ENCODE assay signal across 23 cellular contexts in the genomic region with DNA sequence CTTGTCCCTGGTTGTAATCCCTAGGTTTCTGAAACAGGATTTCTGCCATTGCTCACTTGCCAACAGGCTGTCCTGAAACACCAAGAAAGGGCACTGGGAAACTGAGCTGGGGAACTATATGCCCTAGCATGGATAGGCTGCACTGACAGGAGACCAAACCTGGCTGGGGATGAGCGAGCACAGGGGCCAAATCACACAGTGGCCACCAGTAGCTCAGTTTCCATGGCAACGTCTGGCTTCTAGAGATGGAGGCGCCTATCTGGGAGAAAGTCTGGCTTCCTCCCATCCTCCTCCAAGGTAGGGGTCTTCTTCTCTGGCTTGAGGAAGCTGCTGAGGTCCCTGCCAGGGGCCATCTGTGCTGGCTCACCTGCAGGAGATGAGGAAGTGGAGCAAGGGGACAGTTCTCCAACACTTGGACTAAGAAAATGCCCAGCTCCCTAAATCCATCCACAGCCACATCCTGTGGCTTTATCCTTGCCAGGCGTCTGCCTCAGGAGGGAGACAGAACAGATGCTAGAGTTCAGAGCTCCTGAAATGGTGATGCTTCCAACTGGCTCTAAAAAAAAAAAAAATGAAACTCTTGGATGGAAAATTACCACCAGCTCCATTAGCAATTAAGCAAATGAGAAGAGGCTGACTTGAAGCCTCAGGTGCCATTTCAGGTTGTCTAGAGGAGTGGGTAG. TPM values are rescaled to one million over a fixed set of nuclear protein-coding genes. Genes with fewer than 3 reads are reported as not detected.
DNase-seq lines count a peak whose midpoint lies in the region; ATAC-seq and TF ChIP-seq lines count a peak whose summit lies in the region.
"Had no signal": no experiment of that assay in that cellular context is flagged by ENCODE, and none has a peak within 500 bp of the region (broad histone marks: within the 10 kb centered on the region; RNA-seq: fewer than 3 reads in every experiment).

No MANE protein-coding gene starts in this region.

- H3K4me2 ChIP-seq in neural progenitor cell: no peak overlapping the region

- TF ChIP-seq CTCF in neural progenitor cell (IDR thresholded peaks at IDR 0.05): no peak
- TF ChIP-seq CTCF in omental fat pad (IDR thresholded peaks at IDR 0.05): no peak

- H3F3A ChIP-seq in neural progenitor cell (ENCODE audit: low read depth): no peaks in the 10 kb centered on the region

- H3K36me3 Mint-ChIP-seq in neural progenitor cell: no peaks in the 10 kb centered on the region

- ATAC-seq in omental fat pad (ENCODE audit: low FRiP score): no peak
- no peak for ATAC-seq in GM21423 (IDR thresholded peaks at IDR 0.05; ENCODE audit: unreplicated experiment)
- ATAC-seq: activated naive CD8-positive, alpha-beta T cell treated with anti-CD3 and anti-CD28 coated beads, Interleukin-2, amount 50 U/mL, for 24 hours had no signal

- no peak overlapping the region for H3K27ac Mint-ChIP-seq in neural progenitor cell
- H3K27ac Mint-ChIP-seq: activated CD4-positive, alpha-beta T cell treated with anti-CD3 and anti-CD28 coated beads, Interleukin-2, amount 10 ng/mL, durations not matched to agents 24 days and 14 days; activated naive CD8-positive, alpha-beta T cell treated with anti-CD3 and anti-CD28 coated beads, Interleukin-2, amount 50 U/mL, for 24 hours; activated T-cell treated with anti-CD3 and anti-CD28 coated beads, Interleukin-2, amount 50 U/mL, for 24 hours had no signal

- no peak overlapping the region for H2AFZ ChIP-seq in neural progenitor cell (replicated peaks)

- no peak overlapping the region for H3K27ac ChIP-seq in neural progenitor cell
- H3K27ac ChIP-seq: 22Rv1, C4-2B, colonic mucosa, Peyer's patch, thoracic aorta, vagina had no signal

- H3K4me1 Mint-ChIP-seq in neural progenitor cell: peaks cover 7% of the 10 kb centered on the region
- H3K4me1 Mint-ChIP-seq: activated naive CD8-positive, alpha-beta T cell treated with anti-CD3 and anti-CD28 coated beads, Interleukin-2, amount 50 U/mL, for 24 hours had no signal

- H3K9me3 ChIP-seq in neural progenitor cell (ENCODE audit: low read depth): no peaks in the 10 kb centered on the region
- H3K9me3 ChIP-seq: colonic mucosa, Peyer's patch, thoracic aorta, vagina had no signal

- H4K20me1 ChIP-seq in neural progenitor cell (ENCODE audit: low read depth): no peaks in the 10 kb centered on the region

- H3K4me3 ChIP-seq in neural progenitor cell: no peak overlapping the region
- H3K4me3 ChIP-seq: colonic mucosa, Peyer's patch, thoracic aorta, vagina had no signal

- DNase-seq in DMS 273 (lab: John Stamatoyannopoulos, UW; ENCODE audit: unreplicated experiment) (peak; percentile 27), DMS 273 treated with DMSO at 0.1 percent for 48 hours (lab: John Stamatoyannopoulos, UW) (no peak), NCI-H2171 treated with DMSO at 0.1 percent for 48 hours (lab: John Stamatoyannopoulos, UW) (peak; percentile 86), cerebellar nuclear complex (lab: John Stamatoyannopoulos, UW) (peak; percentile 77 to 79), neural progenitor cell (ENCODE audit: low spot score) (peak; percentile 55), omental fat pad (ENCODE audit: low spot score) (no peak), activated gamma-delta T cell (lab: John Stamatoyannopoulos, UW) (no peak)
- DNase-seq: activated CD4-positive, alpha-beta T cell treated with anti-CD3 and anti-CD28 coated beads, Interleukin-2, amount 10 ng/mL, durations not matched to agents 24 days and 14 days; activated naive CD8-positive, alpha-beta T cell treated with anti-CD3 and anti-CD28 coated beads, Interleukin-2, amount 50 U/mL, for 24 hours; activated T-cell treated with anti-CD3 and anti-CD28 coated beads, Interleukin-2, amount 50 U/mL, for 24 hours; colonic mucosa; effector memory CD4-positive, alpha-beta T cell; EL; NCI-H1092 treated with DMSO at 0.1 percent for 48 hours; NCI-H187; NCI-H510A; stimulated activated naive CD4-positive, alpha-beta T cell treated with Interleukin-2 at 50 U/mL for 16 hours had no signal

- peaks cover 9% of the 10 kb centered on the region for H3K27me3 Mint-ChIP-seq in neural progenitor cell (ENCODE audit: insufficient read depth, low read depth)

- no peaks in the 10 kb centered on the region for H3K9me3 Mint-ChIP-seq in neural progenitor cell
- H3K9me3 Mint-ChIP-seq: activated CD4-positive, alpha-beta T cell treated with anti-CD3 and anti-CD28 coated beads, Interleukin-2, amount 10 ng/mL, durations not matched to agents 24 days and 14 days had no signal

- no peak overlapping the region for H3K4me3 Mint-ChIP-seq in neural progenitor cell
- H3K4me3 Mint-ChIP-seq: activated CD4-positive, alpha-beta T cell treated with anti-CD3 and anti-CD28 coated beads, Interleukin-2, amount 10 ng/mL, durations not matched to agents 24 days and 14 days; activated naive CD8-positive, alpha-beta T cell treated with anti-CD3 and anti-CD28 coated beads, Interleukin-2, amount 50 U/mL, for 24 hours; activated T-cell treated with anti-CD3 and anti-CD28 coated beads, Interleukin-2, amount 50 U/mL, for 24 hours had no signal

- H3K4me1 ChIP-seq in neural progenitor cell: no peaks in the 10 kb centered on the region
- H3K4me1 ChIP-seq: colonic mucosa, Peyer's patch, vagina had no signal

- H3K27me3 ChIP-seq in neural progenitor cell: no peaks in the 10 kb centered on the region
- H3K27me3 ChIP-seq: colonic mucosa, Peyer's patch, vagina had no signal

- no peaks in the 10 kb centered on the region for H3K36me3 ChIP-seq in neural progenitor cell
- H3K36me3 ChIP-seq: colonic mucosa, Peyer's patch, thoracic aorta, vagina had no signal

- no peaks in the 10 kb centered on the region for H3K79me2 ChIP-seq in neural progenitor cell (ENCODE audit: low read depth)

- no peak overlapping the region for H3K9ac ChIP-seq in neural progenitor cell

RNA-seq across cellular contexts. Expression of a gene that starts 48.3 kb away (rescaled TPM):
- 8.6 and 9.0 TPM in 2 replicates for total RNA-seq in neural progenitor cell (ENCODE audit: low replicate concordance)
- not detected for total RNA-seq in omental fat pad
- total RNA-seq: activated CD4-positive, alpha-beta T cell treated with anti-CD3 and anti-CD28 coated beads, Interleukin-2, amount 10 ng/mL, durations not matched to agents 24 days and 14 days; thoracic aorta had no signal

Comparison
In these comparisons a context has a peak if more than half of its experiments do, and no peak if none do; other contexts are left out.
1. DNase-seq: peak in DMS 273 (single experiment), NCI-H2171 treated with DMSO at 0.1 percent for 48 hours (single experiment), cerebellar nuclear complex (2 of 2) and neural progenitor cell (single experiment); none in DMS 273 treated with DMSO at 0.1 percent for 48 hours (single experiment), omental fat pad (single experiment) and activated gamma-delta T cell (single experiment).